25 cellular contexts compared by ENCODE assay signal in the genomic region with DNA sequence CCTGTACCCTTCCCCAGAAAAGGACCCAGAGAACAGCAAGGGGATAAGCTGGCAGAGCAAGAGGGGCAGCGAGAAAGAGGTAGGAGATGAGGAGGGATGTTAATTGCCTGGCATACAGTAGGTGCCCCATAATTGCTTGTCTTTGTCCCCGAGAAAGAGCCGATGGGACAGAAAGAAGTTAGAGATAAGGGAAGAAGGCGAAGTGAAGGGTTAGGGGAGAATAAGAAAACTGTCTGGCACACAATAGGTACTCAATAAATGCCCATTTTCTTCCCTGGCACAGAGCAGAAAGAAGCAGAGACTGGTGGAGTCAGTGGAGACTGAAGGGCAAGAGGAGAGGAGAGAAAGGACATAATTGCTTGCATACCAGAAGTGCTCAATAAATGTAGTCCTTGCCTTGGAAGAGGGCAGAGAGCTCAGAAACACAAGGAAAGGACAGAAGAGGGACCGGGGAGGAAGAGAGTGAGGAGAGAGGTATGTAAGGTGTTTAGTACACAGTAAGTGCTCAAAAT. TPM values are rescaled to one million over a fixed set of nuclear protein-coding genes. Genes with fewer than 3 reads are reported as not detected.
DNase-seq lines count a peak whose midpoint lies in the region; ATAC-seq, FAIRE-seq and TF ChIP-seq lines count a peak whose summit lies in the region.
"Had no signal": no experiment of that assay in that cellular context is flagged by ENCODE, and none has a peak within 500 bp of the region (broad histone marks: within the 10 kb centered on the region; RNA-seq: fewer than 3 reads in every experiment).

No MANE protein-coding gene starts in this region.

- H3K9me3 ChIP-seq in K562 (replicated peaks; ENCODE audit: control insufficient read depth, insufficient read depth, low read depth, low read length) = no peaks in the 10 kb centered on the region

- peaks cover 0 to 10% of the 10 kb centered on the region in 2 experiments; a peak in 2 of 5 replicates for H3K27me3 ChIP-seq in K562 (ENCODE audit: control insufficient read depth in 2 of 2, insufficient read depth in 2 of 2, low read length in 2 of 2)

- H3K9me3 Mint-ChIP-seq in activated naive CD8-positive, alpha-beta T cell treated with anti-CD3 and anti-CD28 coated beads, Interleukin-2, amount 10 ng/mL, durations not matched to agents 7 days and 5 days = no peaks in the 10 kb centered on the region
- H3K9me3 Mint-ChIP-seq in activated naive CD8-positive, alpha-beta T cell treated with anti-CD3 and anti-CD28 coated beads for 36 hours = no peaks in the 10 kb centered on the region
- H3K9me3 Mint-ChIP-seq in neural crest cell = no peaks in the 10 kb centered on the region
- H3K9me3 Mint-ChIP-seq: CD8-positive, alpha-beta memory T cell had no signal

- DNase-seq in activated naive CD8-positive, alpha-beta T cell treated with anti-CD3 and anti-CD28 coated beads, Interleukin-2, amount 10 ng/mL, durations not matched to agents 7 days and 5 days = no peak
- DNase-seq in activated naive CD8-positive, alpha-beta T cell treated with anti-CD3 and anti-CD28 coated beads for 36 hours = no peak
- DNase-seq in K562 (ENCODE audit: extremely low read depth in 1 of 4, low spot score in 3 of 4) (no peak), neural crest cell (ENCODE audit: low read depth, low spot score) (no peak), substantia nigra (lab: John Stamatoyannopoulos, UW) (no peak), COR-L47 (lab: John Stamatoyannopoulos, UW) (no peak), NCI-H2196 (lab: John Stamatoyannopoulos, UW; ENCODE audit: unreplicated experiment) (no peak)
- DNase-seq: AML-193; CD8-positive, alpha-beta memory T cell; GOT3; HCEC 1CT; NCI-H1092 treated with DMSO at 0.1 percent for 48 hours; NCI-H1436 treated with DMSO at 0.1 percent for 48 hours; NCI-H1930; NCI-H2227 treated with DMSO at 0.1 percent for 48 hours; NCI-H510A; NCI-H748 treated with DMSO at 0.1 percent for 48 hours had no signal

- H3K27ac Mint-ChIP-seq in activated naive CD8-positive, alpha-beta T cell treated with anti-CD3 and anti-CD28 coated beads, Interleukin-2, amount 10 ng/mL, durations not matched to agents 7 days and 5 days = peak overlapping the region; percentile 4
- no peak overlapping the region for H3K27ac Mint-ChIP-seq in activated naive CD8-positive, alpha-beta T cell treated with anti-CD3 and anti-CD28 coated beads for 36 hours
- H3K27ac Mint-ChIP-seq in neural crest cell (ENCODE audit: unreplicated experiment) = no peak overlapping the region

- H3K9me1 ChIP-seq in K562 (ENCODE audit: control insufficient read depth, insufficient read depth, low read length) = no peaks in the 10 kb centered on the region

- CTCF ChIA-PET in K562 (lab: Yijun Ruan, JAX; ENCODE audit: low intra/inter-chr PET ratio) = no interaction called here

- TF ChIP-seq CTCF in K562 (IDR thresholded peaks at IDR 0.05 in 2 of 3, conservative IDR thresholded peaks at IDR 0.05 in 1 of 3; ENCODE audit: insufficient read depth in 2 of 3, low read depth in 1 of 3, low read length in 3 of 3) (no peak), neural crest cell (conservative IDR thresholded peaks at IDR 0.05) (no peak)

- no peak for TF ChIP-seq POLR2A in K562 (conservative IDR thresholded peaks at IDR 0.05)

- no peaks in the 10 kb centered on the region for H3K36me3 ChIP-seq in K562 (ENCODE audit: control insufficient read depth, insufficient read depth, low read length)

- TF ChIP-seq EP300 in K562 (IDR thresholded peaks at IDR 0.05; ENCODE audit: low read length) = no peak

- no peak for TF ChIP-seq RAD21 in K562 (CRISPR knock-in tag; conservative IDR thresholded peaks at IDR 0.05 in 1 of 2, IDR thresholded peaks at IDR 0.05 in 1 of 2)

- no peak overlapping the region for H3K4me3 ChIP-seq in K562

- peaks cover 5% of the 10 kb centered on the region for H3K27me3 Mint-ChIP-seq in activated naive CD8-positive, alpha-beta T cell treated with anti-CD3 and anti-CD28 coated beads, Interleukin-2, amount 10 ng/mL, durations not matched to agents 7 days and 5 days
- no peaks in the 10 kb centered on the region for H3K27me3 Mint-ChIP-seq in activated naive CD8-positive, alpha-beta T cell treated with anti-CD3 and anti-CD28 coated beads for 36 hours
- H3K27me3 Mint-ChIP-seq in neural crest cell (ENCODE audit: low read depth) = peaks cover 55% of the 10 kb centered on the region
- H3K27me3 Mint-ChIP-seq: CD8-positive, alpha-beta memory T cell had no signal

- H2AFZ ChIP-seq in K562 (ENCODE audit: low read depth, low read length) = no peak overlapping the region

- POLR2A ChIA-PET in activated naive CD8-positive, alpha-beta T cell treated with anti-CD3 and anti-CD28 coated beads, Interleukin-2, amount 10 ng/mL, durations not matched to agents 7 days and 5 days (lab: Charles Lee) = interaction anchor here (0.6 kb wide), 1 partner anchor 131 kb away, joined by 3 read pairs; no protein-coding TSS in a partner anchor
- POLR2A ChIA-PET in K562 (lab: Yijun Ruan, JAX) = interaction anchor here (0.6 to 0.7 kb wide), 3 partner anchors 52 to 225 kb away, joined by 3 to 5 read pairs (median 3); no protein-coding TSS in a partner anchor

- peaks cover 13% of the 10 kb centered on the region for H3K4me1 Mint-ChIP-seq in activated naive CD8-positive, alpha-beta T cell treated with anti-CD3 and anti-CD28 coated beads, Interleukin-2, amount 10 ng/mL, durations not matched to agents 7 days and 5 days
- H3K4me1 Mint-ChIP-seq in activated naive CD8-positive, alpha-beta T cell treated with anti-CD3 and anti-CD28 coated beads for 36 hours = peaks cover 17% of the 10 kb centered on the region
- peaks cover 30% of the 10 kb centered on the region for H3K4me1 Mint-ChIP-seq in neural crest cell

- peaks cover 3 to 24% of the 10 kb centered on the region in 2 experiments; a peak in 3 of 5 replicates for H3K4me1 ChIP-seq in K562 (replicated peaks in 1 of 2; ENCODE audit: control insufficient read depth in 2 of 2, insufficient read depth in 2 of 2, low read length in 2 of 2)

- no peak for ATAC-seq in activated naive CD8-positive, alpha-beta T cell treated with anti-CD3 and anti-CD28 coated beads, Interleukin-2, amount 10 ng/mL, durations not matched to agents 7 days and 5 days (ENCODE audit: low read depth)
- ATAC-seq in K562 = no peak
- ATAC-seq: Panc1 had no signal

- H3K27ac ChIP-seq in K562 (ENCODE audit: extremely low read depth, low read depth, low read length) (no peak overlapping the region), substantia nigra (ENCODE audit: low read depth, low read length, poor library complexity, severe bottlenecking) (peak overlapping the region; percentile 66)
- H3K27ac ChIP-seq: C4-2B, KMS-11 had no signal

- H3K79me2 ChIP-seq in K562 (ENCODE audit: control insufficient read depth, insufficient read depth, low read length) = no peaks in the 10 kb centered on the region

- no peak overlapping the region for H3K4me2 ChIP-seq in K562 (ENCODE audit: insufficient read depth, low read length)
- H3K4me2 ChIP-seq: KMS-11 had no signal

- BruUV-seq in K562 (replicated peaks; lab: Mats Ljungman, UMichigan) = no TSS peak

- WGBS in K562 (ENCODE audit: insufficient coverage, low coverage, missing lambda C conversion rate) = 30% methylated on average over 5 of the region's 5 CpGs

- in situ Hi-C loops in K562 (cut with MboI) = no loop called here

- no peaks in the 10 kb centered on the region for H4K20me1 ChIP-seq in K562 (replicated peaks; ENCODE audit: control insufficient read depth, insufficient read depth, low read length)

- no peak overlapping the region for H3K4me3 Mint-ChIP-seq in activated naive CD8-positive, alpha-beta T cell treated with anti-CD3 and anti-CD28 coated beads, Interleukin-2, amount 10 ng/mL, durations not matched to agents 7 days and 5 days
- no peak overlapping the region for H3K4me3 Mint-ChIP-seq in activated naive CD8-positive, alpha-beta T cell treated with anti-CD3 and anti-CD28 coated beads for 36 hours
- H3K4me3 Mint-ChIP-seq in neural crest cell = peak overlapping the region; percentile 3

- no peaks in the 10 kb centered on the region for H3K36me3 Mint-ChIP-seq in activated naive CD8-positive, alpha-beta T cell treated with anti-CD3 and anti-CD28 coated beads, Interleukin-2, amount 10 ng/mL, durations not matched to agents 7 days and 5 days
- H3K36me3 Mint-ChIP-seq in activated naive CD8-positive, alpha-beta T cell treated with anti-CD3 and anti-CD28 coated beads for 36 hours = peaks cover 2% of the 10 kb centered on the region
- no peaks in the 10 kb centered on the region for H3K36me3 Mint-ChIP-seq in neural crest cell (ENCODE audit: low read depth)

- peak; percentile 48 for FAIRE-seq in K562 (lab: Jason Lieb, UNC)
- FAIRE-seq: G401.6, GM12892 had no signal

- no peak overlapping the region for H3K9ac ChIP-seq in K562 (ENCODE audit: insufficient read depth in 1 of 2, low read depth in 2 of 2, low read length in 2 of 2)
- H3K9ac ChIP-seq: KMS-11 had no signal

- intact Hi-C loops in K562 (cut with micrococcal nuclease) = no loop called here

RNA-seq across cellular contexts. Expression of gene JOSD2, which starts 15.9 kb away (rescaled TPM):
- 10 to 100 TPM; 31.5 to 37.3 TPM for total RNA-seq in activated naive CD8-positive, alpha-beta T cell treated with anti-CD3 and anti-CD28 coated beads, Interleukin-2, amount 10 ng/mL, durations not matched to agents 7 days and 5 days
- 10 to 100 TPM; 26.2 to 27.0 TPM for total RNA-seq in activated naive CD8-positive, alpha-beta T cell treated with anti-CD3 and anti-CD28 coated beads for 36 hours
- total RNA-seq in K562 (2011; cell fraction: chromatin; rRNA removed; ENCODE audit: low replicate concordance) = 2.5 TPM in 1 of 2 replicates, not detected in the other
- total RNA-seq in K562 (2011; cell fraction: nucleolus; rRNA removed) = 1.2 and 1.8 TPM in 2 replicates
- total RNA-seq in K562 (2011; cell fraction: nucleoplasm; rRNA removed) = 3.2 and 4.7 TPM in 2 replicates
- total RNA-seq in K562 (2014; rRNA removed) = 12.0 and 15.5 TPM in 2 replicates
- total RNA-seq in K562 (2014; rRNA removed; fragmentation: Illumina TruSeq; extraction: Trizol) = 0.55 and 0.61 TPM in 2 replicates
- 3.1 and 4.5 TPM in 2 replicates for total RNA-seq in K562 (2015; rRNA removed; fragmentation: Illumina TruSeq; extraction: Trizol)
- total RNA-seq in K562 (2021) = 13.6 and 17.8 TPM in 2 replicates
- 3.3 and 3.8 TPM in 2 replicates for polyA plus RNA-seq in K562 (2011; rRNA removed)
- 7.6 and 42.8 TPM in 2 replicates for polyA plus RNA-seq in K562 (2011; cell fraction: cytosol; rRNA removed)
- polyA plus RNA-seq in K562 (2011; cell fraction: nucleus; rRNA removed) = 3.9 and 12.6 TPM in 2 replicates
- 10.4 and 14.8 TPM in 2 replicates for polyA plus RNA-seq in K562 (2012)
- 1.3 and 3.3 TPM in 2 replicates for polyA plus RNA-seq in K562 (2014; fragmentation: Illumina TruSeq; extraction: Trizol)
- polyA plus RNA-seq in K562 (2014; fragmentation: Nextera tagmentation; extraction: Ambion mirVana) = under 1 TPM; 0.06 to 0.95 TPM
- 12.5 and 14.4 TPM in 2 replicates for polyA plus RNA-seq in K562 (2014; rRNA removed)
- 0.32 and 0.66 TPM in 2 replicates for polyA minus RNA-seq in K562 (2011; rRNA and poly(A)+ RNA removed)
- 4.2 and 5.2 TPM in 2 replicates for polyA minus RNA-seq in K562 (2011; cell fraction: cytosol; rRNA and poly(A)+ RNA removed)
- polyA minus RNA-seq in K562 (2011; cell fraction: nucleus; rRNA and poly(A)+ RNA removed) = 1.8 and 3.6 TPM in 2 replicates
- 10.9 and 13.5 TPM in 2 replicates for total RNA-seq in neural crest cell

RNA-seq across cellular contexts. Expression of gene GARIN5A, which starts 18.4 kb away (rescaled TPM):
- under 1 TPM; 0.50 to 0.57 TPM for total RNA-seq in activated naive CD8-positive, alpha-beta T cell treated with anti-CD3 and anti-CD28 coated beads, Interleukin-2, amount 10 ng/mL, durations not matched to agents 7 days and 5 days
- under 1 TPM; 0.52 to 0.90 TPM for total RNA-seq in activated naive CD8-positive, alpha-beta T cell treated with anti-CD3 and anti-CD28 coated beads for 36 hours
- total RNA-seq in K562 (2011; cell fraction: chromatin; rRNA removed; ENCODE audit: low replicate concordance) = 0.49 TPM in 1 of 2 replicates, not detected in the other
- total RNA-seq in K562 (2011; cell fraction: nucleolus; rRNA removed) = 0.39 TPM in 1 of 2 replicates, not detected in the other
- not detected in 2 replicates for total RNA-seq in K562 (2011; cell fraction: nucleoplasm; rRNA removed)
- total RNA-seq in K562 (2014; rRNA removed) (0.23 and 0.33 TPM in 2 replicates), K562 (2014; rRNA removed; fragmentation: Illumina TruSeq; extraction: Trizol) (not detected in 2 replicates), K562 (2015; rRNA removed; fragmentation: Illumina TruSeq; extraction: Trizol) (0.47 TPM in 1 of 2 replicates, not detected in the other), K562 (2021) (0.31 and 0.82 TPM in 2 replicates), neural crest cell (1.1 and 1.3 TPM in 2 replicates)
- polyA plus RNA-seq in K562 (2011; rRNA removed) (0.10 and 0.26 TPM in 2 replicates), K562 (2014; fragmentation: Illumina TruSeq; extraction: Trizol) (0.57 and 0.59 TPM in 2 replicates), K562 (2014; fragmentation: Nextera tagmentation; extraction: Ambion mirVana) (under 1 TPM in 1 of 2 experiments, not detected in 1; 0.13 TPM), K562 (2014; rRNA removed) (0.16 and 0.17 TPM in 2 replicates)
- polyA plus RNA-seq in K562 (2011; cell fraction: cytosol; rRNA removed) = 0.59 and 0.78 TPM in 2 replicates
- polyA plus RNA-seq in K562 (2011; cell fraction: nucleus; rRNA removed) = 0.22 and 0.38 TPM in 2 replicates
- polyA plus RNA-seq in K562 (2012) = 0.49 and 0.83 TPM in 2 replicates
- polyA minus RNA-seq in K562 (2011; rRNA and poly(A)+ RNA removed) = not detected in 2 replicates
- 1.4 TPM in 1 of 2 replicates, not detected in the other for polyA minus RNA-seq in K562 (2011; cell fraction: cytosol; rRNA and poly(A)+ RNA removed)
- 0.27 TPM in 1 of 2 replicates, not detected in the other for polyA minus RNA-seq in K562 (2011; cell fraction: nucleus; rRNA and poly(A)+ RNA removed)

RNA-seq across cellular contexts. Expression of gene ASPDH, which starts 18.6 kb away (rescaled TPM):
- total RNA-seq in activated naive CD8-positive, alpha-beta T cell treated with anti-CD3 and anti-CD28 coated beads, Interleukin-2, amount 10 ng/mL, durations not matched to agents 7 days and 5 days = not detected
- total RNA-seq in activated naive CD8-positive, alpha-beta T cell treated with anti-CD3 and anti-CD28 coated beads for 36 hours = not detected
- not detected in 2 replicates for total RNA-seq in K562 (2011; cell fraction: chromatin; rRNA removed; ENCODE audit: low replicate concordance)
- total RNA-seq in K562 (2011; cell fraction: nucleolus; rRNA removed) = not detected in 2 replicates
- total RNA-seq in K562 (2011; cell fraction: nucleoplasm; rRNA removed) = not detected in 2 replicates
- total RNA-seq in K562 (2014; rRNA removed) (not detected in 2 replicates), K562 (2014; rRNA removed; fragmentation: Illumina TruSeq; extraction: Trizol) (not detected in 2 replicates), K562 (2015; rRNA removed; fragmentation: Illumina TruSeq; extraction: Trizol) (not detected in 2 replicates), K562 (2021) (not detected in 2 replicates), neural crest cell (1.2 TPM in 1 of 2 replicates, not detected in the other)
- polyA plus RNA-seq in K562 (2011; rRNA removed) (not detected in 2 replicates), K562 (2014; fragmentation: Illumina TruSeq; extraction: Trizol) (not detected in 2 replicates), K562 (2014; fragmentation: Nextera tagmentation; extraction: Ambion mirVana) (not detected), K562 (2014; rRNA removed) (not detected in 2 replicates)
- not detected in 2 replicates for polyA plus RNA-seq in K562 (2011; cell fraction: cytosol; rRNA removed)
- not detected in 2 replicates for polyA plus RNA-seq in K562 (2011; cell fraction: nucleus; rRNA removed)
- polyA plus RNA-seq in K562 (2012) = 0.39 and 0.40 TPM in 2 replicates
- not detected in 2 replicates for polyA minus RNA-seq in K562 (2011; rRNA and poly(A)+ RNA removed)
- polyA minus RNA-seq in K562 (2011; cell fraction: cytosol; rRNA and poly(A)+ RNA removed) = not detected in 2 replicates
- not detected in 2 replicates for polyA minus RNA-seq in K562 (2011; cell fraction: nucleus; rRNA and poly(A)+ RNA removed)
- total RNA-seq: A172; CD8-positive, alpha-beta memory T cell; Daoy had no signal
- polyA plus RNA-seq: AG04450; CD8-positive, alpha-beta memory T cell had no signal

RNA-seq across cellular contexts. Expression of gene EMC10, which starts 18.8 kb away (rescaled TPM):
- 10 to 100 TPM; 56.0 to 60.7 TPM for total RNA-seq in activated naive CD8-positive, alpha-beta T cell treated with anti-CD3 and anti-CD28 coated beads, Interleukin-2, amount 10 ng/mL, durations not matched to agents 7 days and 5 days
- 10 to 100 TPM; 49.7 to 50.1 TPM for total RNA-seq in activated naive CD8-positive, alpha-beta T cell treated with anti-CD3 and anti-CD28 coated beads for 36 hours
- total RNA-seq in K562 (2011; cell fraction: chromatin; rRNA removed; ENCODE audit: low replicate concordance) = 22.6 and 40.4 TPM in 2 replicates
- total RNA-seq in K562 (2011; cell fraction: nucleolus; rRNA removed) = 43.2 and 45.7 TPM in 2 replicates
- total RNA-seq in K562 (2011; cell fraction: nucleoplasm; rRNA removed) = 27.7 and 40.1 TPM in 2 replicates
- total RNA-seq in K562 (2014; rRNA removed) (40.4 and 48.9 TPM in 2 replicates), K562 (2014; rRNA removed; fragmentation: Illumina TruSeq; extraction: Trizol) (6.1 and 7.4 TPM in 2 replicates), K562 (2015; rRNA removed; fragmentation: Illumina TruSeq; extraction: Trizol) (25.2 and 25.8 TPM in 2 replicates), K562 (2021) (42.5 and 46.0 TPM in 2 replicates), neural crest cell (125 and 129 TPM in 2 replicates)
- polyA plus RNA-seq in K562 (2011; rRNA removed) (12.4 and 13.7 TPM in 2 replicates), K562 (2014; fragmentation: Illumina TruSeq; extraction: Trizol) (13.1 and 27.3 TPM in 2 replicates), K562 (2014; fragmentation: Nextera tagmentation; extraction: Ambion mirVana) (1 to 10 TPM; 1.4 to 2.9 TPM), K562 (2014; rRNA removed) (34.5 and 38.2 TPM in 2 replicates)
- 18.3 and 54.3 TPM in 2 replicates for polyA plus RNA-seq in K562 (2011; cell fraction: cytosol; rRNA removed)
- polyA plus RNA-seq in K562 (2011; cell fraction: nucleus; rRNA removed) = 13.8 and 24.8 TPM in 2 replicates
- polyA plus RNA-seq in K562 (2012) = 37.9 TPM in 2 replicates
- 1.9 and 3.7 TPM in 2 replicates for polyA minus RNA-seq in K562 (2011; rRNA and poly(A)+ RNA removed)
- polyA minus RNA-seq in K562 (2011; cell fraction: cytosol; rRNA and poly(A)+ RNA removed) = 14.7 and 15.0 TPM in 2 replicates
- polyA minus RNA-seq in K562 (2011; cell fraction: nucleus; rRNA and poly(A)+ RNA removed) = 6.4 and 6.7 TPM in 2 replicates
